In the genomic region with DNA sequence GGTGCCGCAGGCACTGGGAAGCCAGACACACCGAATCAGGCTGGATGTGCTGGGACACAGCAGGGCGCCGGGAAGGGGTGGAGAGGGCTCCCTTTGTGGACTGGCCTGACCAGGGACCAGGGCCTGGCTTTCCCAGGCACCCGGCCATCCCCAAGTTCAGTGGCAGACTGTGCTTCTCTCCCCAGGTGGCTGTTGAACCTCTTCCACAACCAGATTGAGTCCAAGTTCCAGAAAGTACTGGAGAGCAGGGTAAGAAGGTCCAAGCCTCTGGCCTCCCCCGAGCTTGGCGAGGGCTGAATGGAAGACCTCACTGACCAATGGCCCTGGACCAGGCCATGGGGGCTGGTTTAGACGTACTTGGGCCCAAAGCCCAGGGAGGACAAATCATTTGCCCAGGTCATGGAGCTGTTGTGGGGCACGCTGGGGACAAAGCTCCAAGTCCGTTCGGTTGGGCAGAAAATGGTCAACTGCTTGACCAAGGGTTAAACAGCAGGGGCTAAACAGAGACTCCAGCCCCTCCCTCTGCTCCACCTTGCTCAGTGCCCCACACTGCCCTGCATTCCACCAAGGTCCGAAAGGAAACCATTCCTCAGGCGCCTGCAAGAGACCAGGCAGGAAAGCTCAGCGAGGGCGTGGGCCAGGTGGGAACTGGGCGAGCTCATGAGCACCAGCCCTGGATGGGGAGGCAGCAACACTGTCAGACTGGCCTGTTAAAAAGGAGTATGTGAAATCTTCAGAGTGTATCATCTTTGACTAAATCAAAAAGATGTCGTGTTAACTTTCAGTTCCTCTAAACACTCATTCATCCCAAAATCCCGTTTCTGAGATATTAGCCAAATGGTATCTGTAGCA, we compare ENCODE assay signal across 17 cellular contexts. TPM values are rescaled to one million over a fixed set of nuclear protein-coding genes. Genes with fewer than 3 reads are reported as not detected.
A peak's percentile ranks its signal among the peaks of the same experiment; 100 is the strongest.
DNase-seq lines count a peak whose midpoint lies in the region; ATAC-seq and TF ChIP-seq lines count a peak whose summit lies in the region.
"Had no signal": no experiment of that assay in that cellular context is flagged by ENCODE, and none has a peak within 500 bp of the region (broad histone marks: within the 10 kb centered on the region; RNA-seq: fewer than 3 reads in every experiment).

No MANE protein-coding gene starts in this region.

- ATAC-seq in natural killer cell treated with Interleukin-12 subunit alpha and Interleukin-12 subunit beta and Interleukin-15 and Interleukin-18, amount 100 ng/mL, for 72 hours = no peak
- ATAC-seq in natural killer cell = no peak
- ATAC-seq in sciatic nerve = no peak
- ATAC-seq in GM21737 (IDR thresholded peaks at IDR 0.05; ENCODE audit: unreplicated experiment) = no peak
- no peak for ATAC-seq in GM18517 (IDR thresholded peaks at IDR 0.05; ENCODE audit: unreplicated experiment)
- ATAC-seq in activated naive CD4-positive, alpha-beta T cell treated with anti-CD3 and anti-CD28 coated beads, Interleukin-2, amount 50 U/mL, for 72 hours = no peak

- H3K27ac Mint-ChIP-seq in natural killer cell treated with Interleukin-12 subunit alpha and Interleukin-12 subunit beta and Interleukin-15 and Interleukin-18, amount 100 ng/mL, for 72 hours = no peak overlapping the region
- no peak overlapping the region for H3K27ac Mint-ChIP-seq in natural killer cell
- no peak overlapping the region for H3K27ac Mint-ChIP-seq in activated naive CD4-positive, alpha-beta T cell treated with anti-CD3 and anti-CD28 coated beads, Interleukin-2, amount 50 U/mL, for 72 hours

- peaks cover 0 to 6% of the 10 kb centered on the region in 2 donors for H3K4me1 Mint-ChIP-seq in natural killer cell treated with Interleukin-12 subunit alpha and Interleukin-12 subunit beta and Interleukin-15 and Interleukin-18, amount 100 ng/mL, for 72 hours (ENCODE audit: low read depth in 2 of 2)
- H3K4me1 Mint-ChIP-seq in natural killer cell = no peaks in the 10 kb centered on the region

- intact Hi-C loops in natural killer cell (cut with micrococcal nuclease) = no loop called here
- intact Hi-C loops in sciatic nerve (cut with DNase I) = no loop called here

- no peaks in the 10 kb centered on the region for H3K36me3 Mint-ChIP-seq in natural killer cell treated with Interleukin-12 subunit alpha and Interleukin-12 subunit beta and Interleukin-15 and Interleukin-18, amount 100 ng/mL, for 72 hours
- no peaks in the 10 kb centered on the region for H3K36me3 Mint-ChIP-seq in natural killer cell
- H3K36me3 Mint-ChIP-seq in activated naive CD4-positive, alpha-beta T cell treated with anti-CD3 and anti-CD28 coated beads, Interleukin-2, amount 50 U/mL, for 72 hours = no peaks in the 10 kb centered on the region

- peak; percentile 39 for DNase-seq in natural killer cell treated with Interleukin-12 subunit alpha and Interleukin-12 subunit beta and Interleukin-15 and Interleukin-18, amount 100 ng/mL, for 72 hours (ENCODE audit: low spot score)
- DNase-seq in natural killer cell (no peak), RPMI8226 (peak; percentile 15), inferior parietal cortex (ENCODE audit: extremely low spot score) (peak; percentile 36), sciatic nerve (ENCODE audit: low spot score) (no peak)
- DNase-seq in activated naive CD4-positive, alpha-beta T cell treated with anti-CD3 and anti-CD28 coated beads, Interleukin-2, amount 50 U/mL, for 72 hours (ENCODE audit: low spot score in 2 of 2) = no peak
- DNase-seq: activated gamma-delta T cell, GF-D8, NCI-H2227 treated with DMSO at 0.1 percent for 48 hours had no signal

- no peaks in the 10 kb centered on the region for H3K27me3 Mint-ChIP-seq in natural killer cell treated with Interleukin-12 subunit alpha and Interleukin-12 subunit beta and Interleukin-15 and Interleukin-18, amount 100 ng/mL, for 72 hours
- H3K27me3 Mint-ChIP-seq in natural killer cell (ENCODE audit: low read depth in 2 of 2) = no peaks in the 10 kb centered on the region

- H3K4me3 Mint-ChIP-seq in natural killer cell treated with Interleukin-12 subunit alpha and Interleukin-12 subunit beta and Interleukin-15 and Interleukin-18, amount 100 ng/mL, for 72 hours = no peak overlapping the region
- H3K4me3 Mint-ChIP-seq in natural killer cell = no peak overlapping the region
- H3K4me3 Mint-ChIP-seq: neural crest cell had no signal

- no peak for TF ChIP-seq CTCF in natural killer cell (IDR thresholded peaks at IDR 0.05)

- H3K9me3 Mint-ChIP-seq in natural killer cell treated with Interleukin-12 subunit alpha and Interleukin-12 subunit beta and Interleukin-15 and Interleukin-18, amount 100 ng/mL, for 72 hours = no peaks in the 10 kb centered on the region
- no peaks in the 10 kb centered on the region for H3K9me3 Mint-ChIP-seq in natural killer cell
- no peaks in the 10 kb centered on the region for H3K9me3 Mint-ChIP-seq in activated naive CD4-positive, alpha-beta T cell treated with anti-CD3 and anti-CD28 coated beads, Interleukin-2, amount 50 U/mL, for 72 hours
- H3K9me3 Mint-ChIP-seq: neural crest cell had no signal

RNA-seq across cellular contexts. Expression of a gene that starts 9.1 kb away (rescaled TPM):
- total RNA-seq in natural killer cell treated with Interleukin-12 subunit alpha and Interleukin-12 subunit beta and Interleukin-15 and Interleukin-18, amount 100 ng/mL, for 72 hours = not detected
- total RNA-seq in natural killer cell (not detected), sciatic nerve (0.40 TPM)
- not detected for total RNA-seq in activated naive CD4-positive, alpha-beta T cell treated with anti-CD3 and anti-CD28 coated beads, Interleukin-2, amount 50 U/mL, for 72 hours
- total RNA-seq: HT1080, neural crest cell, transverse colon had no signal

RNA-seq across cellular contexts. Expression of a gene that starts 51.4 kb away (rescaled TPM):
- not detected for total RNA-seq in natural killer cell treated with Interleukin-12 subunit alpha and Interleukin-12 subunit beta and Interleukin-15 and Interleukin-18, amount 100 ng/mL, for 72 hours
- under 1 TPM in 1 of 3 donors, not detected in 2; 0.20 TPM for total RNA-seq in natural killer cell
- 2.3 TPM for total RNA-seq in sciatic nerve
- not detected for total RNA-seq in activated naive CD4-positive, alpha-beta T cell treated with anti-CD3 and anti-CD28 coated beads, Interleukin-2, amount 50 U/mL, for 72 hours
- total RNA-seq: body of pancreas, fibroblast of lung, HT1080, lung microvascular endothelial cell, neural crest cell, transverse colon had no signal

Comparison
In these comparisons a context has a peak if more than half of its experiments do, and no peak if none do; other contexts are left out.
1. DNase-seq: peak in natural killer cell treated with Interleukin-12 subunit alpha and Interleukin-12 subunit beta and Interleukin-15 and Interleukin-18, amount 100 ng/mL, for 72 hours (single experiment), RPMI8226 (single experiment) and inferior parietal cortex (single experiment); none in natural killer cell (single experiment), sciatic nerve (single experiment) and activated naive CD4-positive, alpha-beta T cell treated with anti-CD3 and anti-CD28 coated beads, Interleukin-2, amount 50 U/mL, for 72 hours (0 of 2).